ENCODE assay signal across 16 cellular contexts in the genomic region with DNA sequence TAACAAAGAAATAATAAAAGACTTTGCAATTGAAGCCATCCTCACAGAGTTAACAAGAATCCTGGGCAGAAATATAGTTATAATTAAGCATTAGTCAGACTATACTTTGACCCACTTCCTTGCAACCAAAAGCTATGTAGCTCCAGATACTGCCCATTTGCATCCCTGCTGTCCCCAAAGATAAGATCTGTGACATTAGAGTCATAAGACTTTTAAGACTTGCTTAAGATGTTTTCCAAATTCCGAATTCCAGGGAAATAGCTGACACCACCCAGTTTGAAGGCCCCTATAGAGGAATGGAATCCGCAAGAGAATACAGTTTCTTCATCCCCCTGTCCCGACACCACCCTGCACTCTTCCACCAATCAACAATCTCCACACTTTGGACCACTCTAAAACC.
A peak's percentile ranks its signal among the peaks of the same experiment; 100 is the strongest.
DNase-seq lines count a peak whose midpoint lies in the region; ATAC-seq and TF ChIP-seq lines count a peak whose summit lies in the region.
"Had no signal": no experiment of that assay in that cellular context is flagged by ENCODE, and none has a peak within 500 bp of the region (broad histone marks: within the 10 kb centered on the region; RNA-seq: fewer than 3 reads in every experiment).

No MANE protein-coding gene starts in this region.

- H3K36me3 ChIP-seq in GM23338 (ENCODE audit: insufficient read depth) (no peaks in the 10 kb centered on the region), adipocyte (ENCODE audit: control insufficient read depth, insufficient read depth, low read length, severe bottlenecking) (no peaks in the 10 kb centered on the region), mesendoderm (ENCODE audit: control insufficient read depth, insufficient read depth, low read length) (no peaks in the 10 kb centered on the region), colonic mucosa (no peaks in the 10 kb centered on the region)
- H3K36me3 ChIP-seq: BLaER1, HAP-1 had no signal

- no peaks in the 10 kb centered on the region for H3F3A ChIP-seq in GM23338 (replicated peaks; ENCODE audit: low read depth)

- H4K8ac ChIP-seq in mesendoderm (ENCODE audit: low read depth, low read length): no peak overlapping the region

- DNase-seq in GM23338 (ENCODE audit: low spot score) (no peak), adipocyte (ENCODE audit: low read depth) (no peak), mesendoderm (peak; percentile 61), kidney glomerular epithelial cell (lab: John Stamatoyannopoulos, UW) (no peak), colonic mucosa (no peak), SHP77 (lab: John Stamatoyannopoulos, UW) (no peak)
- no peak for DNase-seq in effector memory CD8-positive, alpha-beta T cell
- DNase-seq: 8988T; Calu3; CD8-positive, alpha-beta T cell; DMS79 treated with DMSO at 0.1 percent for 48 hours; EL had no signal

- H3K4me3 ChIP-seq in GM23338 (no peak overlapping the region), adipocyte (ENCODE audit: low read length) (peak overlapping the region; percentile 24), mesendoderm (ENCODE audit: low read length) (no peak overlapping the region), colonic mucosa (no peak overlapping the region)
- H3K4me3 ChIP-seq: BLaER1, GM12878, HAP-1 had no signal

- no peaks in the 10 kb centered on the region for H3K4me1 ChIP-seq in GM23338 (ENCODE audit: insufficient read depth)
- H3K4me1 ChIP-seq in adipocyte (ENCODE audit: control insufficient read depth, insufficient read depth, low read length): peaks cover 29% of the 10 kb centered on the region
- H3K4me1 ChIP-seq in mesendoderm (ENCODE audit: control insufficient read depth, low read depth, low read length): no peaks in the 10 kb centered on the region
- H3K4me1 ChIP-seq in colonic mucosa: no peaks in the 10 kb centered on the region
- H3K4me1 ChIP-seq: BLaER1, HAP-1 had no signal

- H2BK5ac ChIP-seq in mesendoderm (ENCODE audit: low read length): no peak overlapping the region

- no peak for ATAC-seq in GM23338
- ATAC-seq in effector memory CD8-positive, alpha-beta T cell (replicated peaks): no peak
- ATAC-seq: CD8-positive, alpha-beta T cell; GM12878 had no signal

- H3K18ac ChIP-seq in mesendoderm (ENCODE audit: low read length): no peak overlapping the region

- H3K36me3 Mint-ChIP-seq in GM23338 (ENCODE audit: low read depth): no peaks in the 10 kb centered on the region
- H3K36me3 Mint-ChIP-seq in effector memory CD8-positive, alpha-beta T cell (ENCODE audit: insufficient read depth): peaks cover 4% of the 10 kb centered on the region
- H3K36me3 Mint-ChIP-seq: CD14-positive monocyte; CD8-positive, alpha-beta T cell had no signal

- no peaks in the 10 kb centered on the region for H3K79me2 ChIP-seq in GM23338 (replicated peaks; ENCODE audit: insufficient read depth)
- H3K79me2 ChIP-seq in mesendoderm (ENCODE audit: control insufficient read depth, insufficient read depth, low read length): no peaks in the 10 kb centered on the region

- no peak overlapping the region for H2BK120ac ChIP-seq in mesendoderm (ENCODE audit: low read depth, low read length)

- no peak overlapping the region for H2AK5ac ChIP-seq in mesendoderm (ENCODE audit: low read length)

- no peaks in the 10 kb centered on the region for H4K20me1 ChIP-seq in GM23338 (replicated peaks; ENCODE audit: insufficient read depth)
- H4K20me1 ChIP-seq: BLaER1 had no signal

- no peaks in the 10 kb centered on the region for H3K9me3 Mint-ChIP-seq in GM23338
- H3K9me3 Mint-ChIP-seq in effector memory CD8-positive, alpha-beta T cell: no peaks in the 10 kb centered on the region
- H3K9me3 Mint-ChIP-seq: CD8-positive, alpha-beta T cell had no signal

- no peaks in the 10 kb centered on the region for H3K9me3 ChIP-seq in adipocyte (ENCODE audit: control insufficient read depth, low read length)
- no peaks in the 10 kb centered on the region for H3K9me3 ChIP-seq in colonic mucosa
- H3K9me3 ChIP-seq: BLaER1, HAP-1 had no signal

- peak overlapping the region; percentile 85; the same call in 1 of the 2 replicates for H2AFZ ChIP-seq in GM23338

- H3K27ac ChIP-seq in GM23338 (ENCODE audit: low read depth): no peak overlapping the region
- no peak overlapping the region for H3K27ac ChIP-seq in mesendoderm (ENCODE audit: low read depth, low read length)
- H3K27ac ChIP-seq in colonic mucosa: no peak overlapping the region
- H3K27ac ChIP-seq: BLaER1 had no signal

- no peak overlapping the region for H3K56ac ChIP-seq in mesendoderm (ENCODE audit: low read length)

- H3K27me3 Mint-ChIP-seq in GM23338 (ENCODE audit: insufficient read depth, low read depth, poor library complexity): no peaks in the 10 kb centered on the region
- H3K27me3 Mint-ChIP-seq in effector memory CD8-positive, alpha-beta T cell: peaks cover 0 to 13% of the 10 kb centered on the region in 2 donors

- H3K23ac ChIP-seq in mesendoderm (ENCODE audit: low read length): no peak overlapping the region

- H2BK15ac ChIP-seq in mesendoderm (replicated peaks; ENCODE audit: low read depth): no peak overlapping the region

- H3K4me1 Mint-ChIP-seq in GM23338: peaks cover 2% of the 10 kb centered on the region; the same call in 1 of the 3 replicates
- no peaks in the 10 kb centered on the region for H3K4me1 Mint-ChIP-seq in effector memory CD8-positive, alpha-beta T cell (ENCODE audit: low read depth in 2 of 2)
- H3K4me1 Mint-ChIP-seq: CD14-positive monocyte had no signal

- no peaks in the 10 kb centered on the region for H3K27me3 ChIP-seq in GM23338 (ENCODE audit: insufficient read depth)
- H3K27me3 ChIP-seq in adipocyte (replicated peaks; ENCODE audit: control insufficient read depth, insufficient read depth, low read length): no peaks in the 10 kb centered on the region
- no peaks in the 10 kb centered on the region for H3K27me3 ChIP-seq in mesendoderm (ENCODE audit: insufficient read depth, low read length, poor library complexity)
- H3K27me3 ChIP-seq in colonic mucosa: no peaks in the 10 kb centered on the region
- H3K27me3 ChIP-seq: BLaER1 had no signal

- H3K79me1 ChIP-seq in mesendoderm (ENCODE audit: low read length): no peaks in the 10 kb centered on the region

- H3K4me2 ChIP-seq in GM23338 (no peak overlapping the region), mesendoderm (ENCODE audit: low read length) (no peak overlapping the region)
- H3K4me2 ChIP-seq: BLaER1 had no signal

- intact Hi-C loops in colonic mucosa (cut with DNase I): no loop called here

- no peak overlapping the region for H3K4ac ChIP-seq in mesendoderm (ENCODE audit: low read depth, low read length)

- H3K4me3 Mint-ChIP-seq in GM23338: no peak overlapping the region
- no peak overlapping the region for H3K4me3 Mint-ChIP-seq in effector memory CD8-positive, alpha-beta T cell
- H3K4me3 Mint-ChIP-seq: CD14-positive monocyte; CD8-positive, alpha-beta T cell had no signal

- H3K9ac ChIP-seq in adipocyte (ENCODE audit: low read length): no peak overlapping the region
- no peak overlapping the region for H3K9ac ChIP-seq in mesendoderm (ENCODE audit: low read length)
- no peak overlapping the region for H3K9ac ChIP-seq in colonic mucosa (ENCODE audit: low read depth in 2 of 2, low read length in 2 of 2)
- H3K9ac ChIP-seq: BLaER1 had no signal

- no peak overlapping the region for H3K27ac Mint-ChIP-seq in GM23338
- no peak overlapping the region for H3K27ac Mint-ChIP-seq in effector memory CD8-positive, alpha-beta T cell
- H3K27ac Mint-ChIP-seq: CD14-positive monocyte; CD8-positive, alpha-beta T cell had no signal

- no CpG with 5 or more reads among the region's 3 CpGs for WGBS in mesendoderm (ENCODE audit: extremely low coverage, insufficient coverage, low lambda C conversion rate)

- TF ChIP-seq CTCF in GM23338 (conservative IDR thresholded peaks at IDR 0.05; ENCODE audit: low read depth in 2 of 2): no peak
- TF ChIP-seq CTCF in colonic mucosa (IDR thresholded peaks at IDR 0.05): no peak

- no peak overlapping the region for H4K5ac ChIP-seq in mesendoderm (ENCODE audit: low read length)

- H3K9me2 ChIP-seq in GM23338 (ENCODE audit: insufficient read depth): no peaks in the 10 kb centered on the region

TF ChIP-seq in GM23338, 12 proteins besides CTCF, POLR2A, EP300 and RAD21:
- TF ChIP-seq ETS1 (IDR thresholded peaks at IDR 0.05) (no peak), STAT1 (IDR thresholded peaks at IDR 0.05; ENCODE audit: unreplicated experiment) (no peak), EZH2 (IDR thresholded peaks at IDR 0.05; ENCODE audit: low read depth, unreplicated experiment) (no peak), NANOG (IDR thresholded peaks at IDR 0.05; ENCODE audit: borderline replicate concordance) (no peak)
TF ChIP-seq in GM23338: peak in this region for 0.
